ENCODE assay signal across 1 cellular context in the genomic region with DNA sequence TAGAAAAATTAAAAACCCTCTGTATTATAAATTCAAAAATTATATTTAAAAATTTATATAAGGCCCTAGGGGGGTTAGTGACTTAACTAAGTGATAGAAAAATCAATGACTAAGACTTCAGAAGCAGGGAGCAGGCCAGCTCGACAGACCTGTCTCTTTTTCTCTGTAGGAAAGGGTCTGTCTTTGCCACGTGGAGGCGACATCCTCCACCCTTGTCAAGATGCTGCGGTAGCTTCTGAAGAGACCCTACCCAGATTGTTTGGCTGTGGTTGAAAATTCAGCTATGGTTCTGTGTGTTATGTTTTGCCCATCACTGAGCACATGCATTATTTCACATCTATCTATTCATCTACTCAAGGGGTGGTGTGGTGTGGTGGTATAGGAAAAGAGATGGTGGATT.
TF ChIP-seq lines count a peak whose summit lies in the region.

No MANE protein-coding gene starts in this region.

TF ChIP-seq in HepG2, 621 proteins besides CTCF, POLR2A, EP300 and RAD21:
- TF ChIP-seq FOXK1 (CRISPR knock-in tag; IDR thresholded peaks at IDR 0.05; ENCODE audit: borderline replicate concordance, low read depth): 0 out of 2 replicates have a peak, but pooled peaks have one; percentile 8
- TF ChIP-seq HMG20A (CRISPR knock-in tag; IDR thresholded peaks at IDR 0.05; ENCODE audit: borderline replicate concordance): no peak
- no peak for TF ChIP-seq ZNF724P (CRISPR knock-in tag; IDR thresholded peaks at IDR 0.05; ENCODE audit: borderline replicate concordance)
- peak; percentile 57 for TF ChIP-seq STAG1 (CRISPR knock-in tag; IDR thresholded peaks at IDR 0.05)
- TF ChIP-seq SMC3 (IDR thresholded peaks at IDR 0.05; ENCODE audit: low read length): peak; percentile 19; the same call in 1 of the 2 replicates
